16 cellular contexts compared by ENCODE assay signal in the genomic region with DNA sequence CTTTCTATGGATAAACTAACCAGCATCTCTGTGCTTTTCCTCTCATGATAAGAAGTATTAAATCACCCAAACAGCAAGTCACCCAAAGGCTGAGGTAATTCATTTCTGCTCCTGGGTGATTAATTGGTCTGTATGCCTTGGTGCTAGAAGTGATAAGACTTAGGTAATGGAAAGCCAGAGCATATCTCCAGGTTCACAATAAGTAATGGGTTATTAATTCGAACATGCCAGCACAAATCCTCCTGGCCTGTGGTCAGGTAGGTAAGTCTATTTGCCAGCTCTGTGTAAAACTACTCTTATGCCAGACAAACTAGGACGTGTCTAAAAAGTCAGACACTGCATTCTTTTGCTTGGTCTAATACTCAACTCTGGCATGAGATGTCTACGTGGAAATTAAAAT. TPM values are rescaled to one million over a fixed set of nuclear protein-coding genes. Genes with fewer than 3 reads are reported as not detected.
DNase-seq lines count a peak whose midpoint lies in the region; ATAC-seq and TF ChIP-seq lines count a peak whose summit lies in the region.
"Had no signal": no experiment of that assay in that cellular context is flagged by ENCODE, and none has a peak within 500 bp of the region (broad histone marks: within the 10 kb centered on the region; RNA-seq: fewer than 3 reads in every experiment).

No MANE protein-coding gene starts in this region.

- H3K4me3 ChIP-seq in coronary artery = no peak overlapping the region
- H3K4me3 ChIP-seq: PC-9 had no signal

- H3K27ac ChIP-seq in coronary artery = no peak overlapping the region
- H3K27ac ChIP-seq: PC-9 had no signal

- POLR2A ChIA-PET in HEK293T (lab: Yijun Ruan, JAX) = no interaction called here

- no peak for TF ChIP-seq CTCF in coronary artery (IDR thresholded peaks at IDR 0.05)

- DNase-seq in HEK293T (ENCODE audit: extremely low spot score) = no peak
- peak; percentile 39 for DNase-seq in amniotic epithelial cell (ENCODE audit: low read depth)
- DNase-seq in mucosa of gallbladder (ENCODE audit: low spot score) = peak; percentile 51
- no peak for DNase-seq in coronary artery (ENCODE audit: low spot score)
- DNase-seq in HCEC 1CT = no peak
- DNase-seq in activated CD4-positive, alpha-beta T cell treated with anti-CD3 and anti-CD28 coated beads, Interleukin-2, amount 50 U/mL, for 4 hours = no peak
- no peak for DNase-seq in NCI-H2227 (lab: John Stamatoyannopoulos, UW; ENCODE audit: unreplicated experiment)
- DNase-seq: C1 segment of cervical spinal cord, EL, KBM-7, NCI-H1417 treated with DMSO at 0.1 percent for 48 hours, NCI-H2029, NCI-H2171, NCI-H774, PC-9 had no signal

- peak; percentile 40 for ATAC-seq in esophagus mucosa

- CTCF ChIA-PET in HEK293T (lab: Yijun Ruan, JAX) = no interaction called here

TF ChIP-seq in HEK293T, 16 proteins besides CTCF, POLR2A, EP300 and RAD21:
- TF ChIP-seq TARDBP (IDR thresholded peaks at IDR 0.05) (no peak), ARNT (IDR thresholded peaks at IDR 0.05) (no peak), BHLHE40 (IDR thresholded peaks at IDR 0.05; ENCODE audit: borderline replicate concordance) (no peak), ELF4 (IDR thresholded peaks at IDR 0.05) (no peak), SP1 (IDR thresholded peaks at IDR 0.05) (no peak), LEF1 (IDR thresholded peaks at IDR 0.05; ENCODE audit: borderline replicate concordance) (no peak)
- TF ChIP-seq, protein P1, sequence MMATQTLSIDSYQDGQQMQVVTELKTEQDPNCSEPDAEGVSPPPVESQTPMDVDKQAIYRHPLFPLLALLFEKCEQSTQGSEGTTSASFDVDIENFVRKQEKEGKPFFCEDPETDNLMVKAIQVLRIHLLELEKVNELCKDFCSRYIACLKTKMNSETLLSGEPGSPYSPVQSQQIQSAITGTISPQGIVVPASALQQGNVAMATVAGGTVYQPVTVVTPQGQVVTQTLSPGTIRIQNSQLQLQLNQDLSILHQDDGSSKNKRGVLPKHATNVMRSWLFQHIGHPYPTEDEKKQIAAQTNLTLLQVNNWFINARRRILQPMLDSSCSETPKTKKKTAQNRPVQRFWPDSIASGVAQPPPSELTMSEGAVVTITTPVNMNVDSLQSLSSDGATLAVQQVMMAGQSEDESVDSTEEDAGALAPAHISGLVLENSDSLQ (IDR thresholded peaks at IDR 0.05) = 0 out of 2 replicates have a peak, but pooled peaks have one; percentile 2

RNA-seq across cellular contexts. Expression of a gene that starts 11.2 kb away (rescaled TPM):
- total RNA-seq in esophagus mucosa (2.6 TPM), mucosa of gallbladder (36.0 TPM)

RNA-seq across cellular contexts. Expression of a gene that starts 33.3 kb away (rescaled TPM):
- total RNA-seq in esophagus mucosa (52.6 TPM), mucosa of gallbladder (175 TPM)

Comparison
In these comparisons a context has a peak if more than half of its experiments do, and no peak if none do; other contexts are left out.
1. DNase-seq: peak in amniotic epithelial cell (single experiment) and mucosa of gallbladder (single experiment); none in HEK293T (single experiment), coronary artery (single experiment), HCEC 1CT (single experiment), activated CD4-positive, alpha-beta T cell treated with anti-CD3 and anti-CD28 coated beads, Interleukin-2, amount 50 U/mL, for 4 hours (0 of 2) and NCI-H2227 (single experiment).
2. RNA of a gene that starts 11.2 kb away (total RNA-seq): 36.0 TPM in mucosa of gallbladder (single experiment); 2.6 TPM in esophagus mucosa (single experiment); every median in the first group is over 10 times any median in the second.